In the genomic region with DNA sequence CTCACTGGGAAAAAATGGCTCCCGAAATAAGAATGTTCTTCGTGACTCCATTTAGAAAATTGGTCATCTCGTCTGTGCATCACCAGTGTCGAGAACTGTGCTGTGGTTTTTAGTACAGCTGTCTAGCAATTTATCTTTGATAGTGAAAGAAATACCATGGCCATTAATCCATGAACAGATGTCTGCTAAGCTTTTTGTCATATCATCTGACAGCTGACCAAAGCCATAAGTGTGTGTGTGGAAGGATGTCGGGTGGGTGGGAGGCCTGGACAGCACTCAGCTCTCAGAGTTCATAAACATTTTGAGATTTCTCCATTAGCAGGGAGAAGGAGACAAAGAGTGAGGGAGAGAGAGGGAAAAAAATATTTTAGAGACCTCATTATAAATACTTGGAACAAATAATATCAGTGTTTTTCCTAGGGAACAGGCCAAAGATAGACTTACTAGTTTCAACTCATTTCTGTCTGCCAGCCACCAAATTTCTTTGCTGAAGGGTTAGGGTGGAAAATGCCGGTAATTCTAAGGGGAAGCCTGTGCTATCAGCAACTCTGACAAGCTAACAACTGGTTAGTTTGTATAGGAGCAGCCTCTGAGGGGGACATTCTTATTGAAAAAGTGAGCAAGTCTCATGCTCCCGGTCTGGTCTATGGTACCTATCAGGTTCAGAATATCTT, we compare ENCODE assay signal across 19 cellular contexts. TPM values are rescaled to one million over a fixed set of nuclear protein-coding genes. Genes with fewer than 3 reads are reported as not detected.
DNase-seq lines count a peak whose midpoint lies in the region; ATAC-seq, FAIRE-seq and TF ChIP-seq lines count a peak whose summit lies in the region.
"Had no signal": no experiment of that assay in that cellular context is flagged by ENCODE, and none has a peak within 500 bp of the region (broad histone marks: within the 10 kb centered on the region; RNA-seq: fewer than 3 reads in every experiment).

No MANE protein-coding gene starts in this region.

- peaks cover 3% of the 10 kb centered on the region for H3K36me3 Mint-ChIP-seq in astrocyte (ENCODE audit: low read depth, unreplicated experiment)
- H3K36me3 Mint-ChIP-seq in nephron progenitor cell (ENCODE audit: low read depth) = no peaks in the 10 kb centered on the region
- no peaks in the 10 kb centered on the region for H3K36me3 Mint-ChIP-seq in activated CD4-positive, alpha-beta T cell treated with anti-CD3 and anti-CD28 coated beads for 36 hours (ENCODE audit: low read depth)
- no peaks in the 10 kb centered on the region for H3K36me3 Mint-ChIP-seq in natural killer cell
- H3K36me3 Mint-ChIP-seq: activated naive CD4-positive, alpha-beta T cell treated with anti-CD3 and anti-CD28 coated beads, Interleukin-2, amount 50 U/mL, for 24 hours; immature natural killer cell had no signal

- H3K36me3 ChIP-seq in astrocyte (ENCODE audit: insufficient read depth, low read length) (no peaks in the 10 kb centered on the region), heart right ventricle (no peaks in the 10 kb centered on the region), upper lobe of left lung (no peaks in the 10 kb centered on the region)
- H3K36me3 ChIP-seq: BLaER1 treated with 17β-estradiol and CSF1 and Interleukin-3, amounts not matched to agents 10 nM and 100 nM had no signal

- H3K9me3 ChIP-seq in astrocyte (ENCODE audit: insufficient read depth, low read depth, low read length) (no peaks in the 10 kb centered on the region), heart right ventricle (peaks cover 0 to 9% (median 0%) of the 10 kb centered on the region in 11 donors), upper lobe of left lung (no peaks in the 10 kb centered on the region)

- H4K20me1 ChIP-seq in astrocyte (ENCODE audit: insufficient read depth, low read length) = no peaks in the 10 kb centered on the region
- H4K20me1 ChIP-seq: BLaER1 treated with 17β-estradiol and CSF1 and Interleukin-3, amounts not matched to agents 10 nM and 100 nM had no signal

- H3K4me3 ChIP-seq in astrocyte (ENCODE audit: insufficient read depth, low read depth, low read length) (no peak overlapping the region), heart right ventricle (no peak overlapping the region), upper lobe of left lung (no peak overlapping the region)
- H3K4me3 ChIP-seq: BLaER1 treated with 17β-estradiol and CSF1 and Interleukin-3, amounts not matched to agents 10 nM and 100 nM had no signal

- CTCF ChIA-PET in activated CD4-positive, alpha-beta T cell treated with anti-CD3 and anti-CD28 coated beads for 36 hours (lab: Charles Lee) = interaction anchor here (0.6 to 1.3 kb wide), 2 partner anchors 10 to 429 kb away, joined by 3 read pairs; no protein-coding TSS in a partner anchor

- TF ChIP-seq CTCF in astrocyte (IDR thresholded peaks at IDR 0.05; ENCODE audit: insufficient read depth, low read depth, low read length) = no peak
- TF ChIP-seq CTCF in heart right ventricle (IDR thresholded peaks at IDR 0.05) = no peak
- no peak for TF ChIP-seq CTCF in nephron progenitor cell (IDR thresholded peaks at IDR 0.05)
- no peak for TF ChIP-seq CTCF in upper lobe of left lung (IDR thresholded peaks at IDR 0.05)
- TF ChIP-seq CTCF in natural killer cell (IDR thresholded peaks at IDR 0.05) = no peak

- DNase-seq in astrocyte (ENCODE audit: low read depth) (peak; percentile 87), heart right ventricle (no peak), nephron progenitor cell (no peak), upper lobe of left lung (no peak), DMS79 (lab: John Stamatoyannopoulos, UW) (no peak), natural killer cell (no peak), mucosa of gallbladder (ENCODE audit: low spot score) (no peak)
- DNase-seq in activated CD4-positive, alpha-beta T cell treated with anti-CD3 and anti-CD28 coated beads for 36 hours = no peak
- DNase-seq: activated CD8-positive, alpha-beta memory T cell treated with anti-CD3 and anti-CD28 coated beads, Interleukin-2, amount 50 U/mL, for 4 hours; DMS 273 treated with DMSO at 0.1 percent for 48 hours; effector memory CD8-positive, alpha-beta T cell; immature natural killer cell; NCI-H2029 treated with DMSO at 0.1 percent for 48 hours; NCI-H526 treated with DMSO at 0.1 percent for 48 hours; stimulated activated naive CD8-positive, alpha-beta T cell treated with anti-CD3 and anti-CD28 coated beads, Interleukin-15, Interleukin-2, amounts not matched to agents 100 U/mL and 50 U/mL, for 24 hours had no signal

- H3K27ac ChIP-seq in astrocyte (ENCODE audit: low read depth, low read length) (no peak overlapping the region), heart right ventricle (peak overlapping the region in 9 of 10 donors; percentile 27 to 81 (median 58)), upper lobe of left lung (peak overlapping the region; percentile 2 to 59 (median 26))
- H3K27ac ChIP-seq: BLaER1 treated with 17β-estradiol and CSF1 and Interleukin-3, amounts not matched to agents 10 nM and 100 nM had no signal

- H3K9ac ChIP-seq in astrocyte (ENCODE audit: low read length) = no peak overlapping the region
- H3K9ac ChIP-seq: BLaER1 treated with 17β-estradiol and CSF1 and Interleukin-3, amounts not matched to agents 10 nM and 100 nM had no signal

- no peaks in the 10 kb centered on the region for H3K79me2 ChIP-seq in astrocyte (ENCODE audit: insufficient read depth, low read length)

- 61 to 68% methylated on average over 7 of the region's 7 CpGs for WGBS in heart right ventricle, 2 donors
- 73 to 76% methylated on average over 7 of the region's 7 CpGs for WGBS in upper lobe of left lung, 2 donors

- H2AFZ ChIP-seq in astrocyte (ENCODE audit: low read depth, low read length) = peak overlapping the region; percentile 17

- peak in 5 of 8 donors; percentile 25 to 49 (median 39) for ATAC-seq in heart right ventricle
- ATAC-seq in upper lobe of left lung (ENCODE audit: low FRiP score in 2 of 2) = peak in 1 of 2 donors; percentile 23
- ATAC-seq in activated CD4-positive, alpha-beta T cell treated with anti-CD3 and anti-CD28 coated beads for 36 hours = no peak
- no peak for ATAC-seq in natural killer cell
- ATAC-seq: effector memory CD8-positive, alpha-beta T cell; sciatic nerve; stimulated activated naive CD8-positive, alpha-beta T cell treated with anti-CD3 and anti-CD28 coated beads, Interleukin-15, Interleukin-2, amounts not matched to agents 100 U/mL and 50 U/mL, for 24 hours had no signal

- intact Hi-C loops in heart right ventricle (cut with DNase I) (loop anchor here in 1 of 10 donors (5.0 kb wide), 1 partner anchor 40 kb away; the partner anchor contains the start of gene PDLIM3), natural killer cell (cut with micrococcal nuclease) (no loop called here)
- intact Hi-C loops in activated CD4-positive, alpha-beta T cell treated with anti-CD3 and anti-CD28 coated beads for 36 hours (cut with DNase I, micrococcal nuclease) = no loop called here

- H3K4me3 Mint-ChIP-seq in astrocyte (ENCODE audit: unreplicated experiment) (no peak overlapping the region), nephron progenitor cell (no peak overlapping the region), natural killer cell (no peak overlapping the region)
- H3K4me3 Mint-ChIP-seq in activated CD4-positive, alpha-beta T cell treated with anti-CD3 and anti-CD28 coated beads for 36 hours = no peak overlapping the region
- H3K4me3 Mint-ChIP-seq: activated naive CD4-positive, alpha-beta T cell treated with anti-CD3 and anti-CD28 coated beads, Interleukin-2, amount 50 U/mL, for 24 hours; effector memory CD8-positive, alpha-beta T cell; immature natural killer cell had no signal

- no peak for TF ChIP-seq POLR2A in upper lobe of left lung (IDR thresholded peaks at IDR 0.05)

- H3K27ac Mint-ChIP-seq in astrocyte (ENCODE audit: unreplicated experiment) = peak overlapping the region; percentile 87
- peak overlapping the region; percentile 51 for H3K27ac Mint-ChIP-seq in nephron progenitor cell
- no peak overlapping the region for H3K27ac Mint-ChIP-seq in activated CD4-positive, alpha-beta T cell treated with anti-CD3 and anti-CD28 coated beads for 36 hours
- no peak overlapping the region for H3K27ac Mint-ChIP-seq in natural killer cell
- H3K27ac Mint-ChIP-seq: activated naive CD4-positive, alpha-beta T cell treated with anti-CD3 and anti-CD28 coated beads, Interleukin-2, amount 50 U/mL, for 24 hours; effector memory CD8-positive, alpha-beta T cell; immature natural killer cell had no signal

- H3K4me1 Mint-ChIP-seq in astrocyte (ENCODE audit: low read depth, unreplicated experiment) (peaks cover 27% of the 10 kb centered on the region), nephron progenitor cell (peaks cover 11% of the 10 kb centered on the region), natural killer cell (no peaks in the 10 kb centered on the region)
- no peaks in the 10 kb centered on the region for H3K4me1 Mint-ChIP-seq in activated CD4-positive, alpha-beta T cell treated with anti-CD3 and anti-CD28 coated beads for 36 hours
- H3K4me1 Mint-ChIP-seq: activated naive CD4-positive, alpha-beta T cell treated with anti-CD3 and anti-CD28 coated beads, Interleukin-2, amount 50 U/mL, for 24 hours; immature natural killer cell had no signal

- H3K27me3 ChIP-seq in astrocyte (ENCODE audit: insufficient read depth, low read length) (no peaks in the 10 kb centered on the region), heart right ventricle (no peaks in the 10 kb centered on the region), upper lobe of left lung (no peaks in the 10 kb centered on the region)
- H3K27me3 ChIP-seq: BLaER1 treated with 17β-estradiol and CSF1 and Interleukin-3, amounts not matched to agents 10 nM and 100 nM had no signal

- H3K4me1 ChIP-seq in astrocyte (ENCODE audit: insufficient read depth, low read length) (peaks cover 9% of the 10 kb centered on the region), heart right ventricle (peaks cover 0 to 33% (median 12%) of the 10 kb centered on the region in 9 donors), upper lobe of left lung (no peaks in the 10 kb centered on the region)
- H3K4me1 ChIP-seq: BLaER1 treated with 17β-estradiol and CSF1 and Interleukin-3, amounts not matched to agents 10 nM and 100 nM had no signal

- POLR2A ChIA-PET in activated CD4-positive, alpha-beta T cell treated with anti-CD3 and anti-CD28 coated beads for 36 hours (lab: Charles Lee) = no interaction called here

- H3K27me3 Mint-ChIP-seq in astrocyte (ENCODE audit: low read depth, unreplicated experiment) = no peaks in the 10 kb centered on the region
- no peaks in the 10 kb centered on the region for H3K27me3 Mint-ChIP-seq in nephron progenitor cell (ENCODE audit: low read depth, poor library complexity)
- H3K27me3 Mint-ChIP-seq in activated CD4-positive, alpha-beta T cell treated with anti-CD3 and anti-CD28 coated beads for 36 hours = peaks cover 16% of the 10 kb centered on the region
- H3K27me3 Mint-ChIP-seq in natural killer cell (ENCODE audit: low read depth in 2 of 2) = peaks cover 6 to 14% of the 10 kb centered on the region in 2 donors

- no peaks in the 10 kb centered on the region for H3K9me3 Mint-ChIP-seq in astrocyte (ENCODE audit: unreplicated experiment)
- H3K9me3 Mint-ChIP-seq in nephron progenitor cell = peaks cover 4% of the 10 kb centered on the region
- no peaks in the 10 kb centered on the region for H3K9me3 Mint-ChIP-seq in activated CD4-positive, alpha-beta T cell treated with anti-CD3 and anti-CD28 coated beads for 36 hours (ENCODE audit: low read depth)
- H3K9me3 Mint-ChIP-seq in natural killer cell = no peaks in the 10 kb centered on the region
- H3K9me3 Mint-ChIP-seq: activated naive CD4-positive, alpha-beta T cell treated with anti-CD3 and anti-CD28 coated beads, Interleukin-2, amount 50 U/mL, for 24 hours; effector memory CD8-positive, alpha-beta T cell; immature natural killer cell had no signal

- H3K4me2 ChIP-seq in astrocyte (ENCODE audit: low read length) = no peak overlapping the region
- H3K4me2 ChIP-seq: BLaER1 treated with 17β-estradiol and CSF1 and Interleukin-3, amounts not matched to agents 10 nM and 100 nM had no signal

- FAIRE-seq in astrocyte (lab: Jason Lieb, UNC) = no peak
- FAIRE-seq: frontal cortex had no signal

- TF ChIP-seq EP300 in upper lobe of left lung (IDR thresholded peaks at IDR 0.05) = no peak

RNA-seq across cellular contexts. Expression of gene PDLIM3, which starts 41.7 kb away (rescaled TPM):
- total RNA-seq in astrocyte = 28.5 and 30.7 TPM in 2 replicates
- 100 to 1,000 TPM; 112 to 846 (median 292) TPM for total RNA-seq in heart right ventricle
- polyA plus RNA-seq in heart right ventricle = 100 to 1,000 TPM; 120 to 538 TPM
- 100 to 1,000 TPM in 1 of 6 donors, 10 to 100 TPM in 5; 15.9 to 183 (median 42.2) TPM for total RNA-seq in upper lobe of left lung
- total RNA-seq in activated CD4-positive, alpha-beta T cell treated with anti-CD3 and anti-CD28 coated beads for 36 hours = not detected
- not detected for total RNA-seq in natural killer cell
- total RNA-seq in mucosa of gallbladder = 85.5 TPM
- polyA plus RNA-seq: immature natural killer cell had no signal

Comparison
In these comparisons a context has a peak if more than half of its experiments do, and no peak if none do; other contexts are left out.
1. H3K27ac Mint-ChIP-seq: peak in astrocyte (single experiment) and nephron progenitor cell (single experiment); none in activated CD4-positive, alpha-beta T cell treated with anti-CD3 and anti-CD28 coated beads for 36 hours (single experiment) and natural killer cell (0 of 2).
2. ATAC-seq: peak in heart right ventricle (5 of 8); none in activated CD4-positive, alpha-beta T cell treated with anti-CD3 and anti-CD28 coated beads for 36 hours (single experiment) and natural killer cell (0 of 3).
3. RNA of gene PDLIM3, which starts 41.7 kb away (total RNA-seq): 112 to 846 TPM in heart right ventricle, 85.5 TPM in mucosa of gallbladder (single experiment), 15.9 to 183 TPM in upper lobe of left lung and 28.5 to 30.7 TPM in astrocyte; not detected in activated CD4-positive, alpha-beta T cell treated with anti-CD3 and anti-CD28 coated beads for 36 hours and not detected in natural killer cell; every median in the first group is over 10 times any median in the second.